In genomic region chr15:46304320-46304719, GRCh38 we compare ENCODE assay signal across 10 cellular contexts.
DNase-seq lines count a peak whose midpoint lies in the region; ATAC-seq and TF ChIP-seq lines count a peak whose summit lies in the region.
"Had no signal": no experiment of that assay in that cellular context is flagged by ENCODE, and none has a peak within 500 bp of the region (broad histone marks: within the 10 kb centered on the region; RNA-seq: fewer than 3 reads in every experiment).

No MANE protein-coding gene starts in this region.

- no TSS peak for BruUV-seq in A673 (replicated peaks; lab: Mats Ljungman, UMichigan)

- no peak overlapping the region for H2AFZ ChIP-seq in OCI-LY1 (ENCODE audit: low read length)

- H3K9me2 ChIP-seq in OCI-LY1 (ENCODE audit: low read depth, low read length), result no peaks in the 10 kb centered on the region

- peak; percentile 89 for TF ChIP-seq CTCF in A673 (conservative IDR thresholded peaks at IDR 0.05; ENCODE audit: low read depth, low read length)
- TF ChIP-seq CTCF in OCI-LY1 (IDR thresholded peaks at IDR 0.05; ENCODE audit: low read length), result peak; percentile 79
- peak; percentile 27 for TF ChIP-seq CTCF in epithelial cell of esophagus (IDR thresholded peaks at IDR 0.05; ENCODE audit: insufficient read depth, low read depth, low read length, missing control alignments)
- no peak for TF ChIP-seq CTCF in suprapubic skin (IDR thresholded peaks at IDR 0.05)

- H3K4me1 ChIP-seq in A673 (ENCODE audit: insufficient read depth, low read length, poor library complexity, severe bottlenecking) (no peaks in the 10 kb centered on the region), OCI-LY1 (ENCODE audit: insufficient read depth, low read length, severe bottlenecking) (no peaks in the 10 kb centered on the region), suprapubic skin (no peaks in the 10 kb centered on the region)

- no peaks in the 10 kb centered on the region for H3K79me2 ChIP-seq in OCI-LY1 (ENCODE audit: insufficient read depth, low read length)

- no peak overlapping the region for H3K27ac ChIP-seq in A673 (ENCODE audit: low read depth, low read length, poor library complexity, severe bottlenecking)
- no peak overlapping the region for H3K27ac ChIP-seq in OCI-LY1 (ENCODE audit: low read depth, low read length, poor library complexity, severe bottlenecking)
- no peak overlapping the region for H3K27ac ChIP-seq in suprapubic skin

- no peaks in the 10 kb centered on the region for H3F3A ChIP-seq in OCI-LY1 (ENCODE audit: insufficient read depth, low read length)

- whole genome bisulfite sequencing in suprapubic skin, result 81% methylated on average over 4 of the region's 4 CpGs

- no peak for ATAC-seq in GM21360 (IDR thresholded peaks at IDR 0.05; ENCODE audit: unreplicated experiment)
- ATAC-seq: left ventricle myocardium superior had no signal

- no peak overlapping the region for H3K4me2 ChIP-seq in OCI-LY1 (ENCODE audit: low read length)

- H3K36me3 ChIP-seq in A673 (ENCODE audit: insufficient read depth, low read length, poor library complexity, severe bottlenecking), result no peaks in the 10 kb centered on the region
- no peaks in the 10 kb centered on the region for H3K36me3 ChIP-seq in OCI-LY1 (ENCODE audit: insufficient read depth, low read length)
- no peaks in the 10 kb centered on the region for H3K36me3 ChIP-seq in suprapubic skin

- DNase-seq in A673 (ENCODE audit: low spot score) (peak; percentile 55), EH (ENCODE audit: low read depth) (peak; percentile 7), epithelial cell of esophagus (ENCODE audit: low read depth) (peak; percentile 2), DMS153 treated with DMSO at 0.1 percent for 48 hours (lab: John Stamatoyannopoulos, UW; ENCODE audit: unreplicated experiment) (no peak), suprapubic skin (ENCODE audit: low spot score in 2 of 2) (no peak)
- DNase-seq in central memory CD4-positive, alpha-beta T cell, result no peak
- DNase-seq: caudate nucleus, left ventricle myocardium superior had no signal

- H3K27me3 ChIP-seq in A673 (replicated peaks; ENCODE audit: insufficient read depth, low read depth, low read length, poor library complexity) (no peaks in the 10 kb centered on the region), OCI-LY1 (ENCODE audit: insufficient read depth, low read length) (no peaks in the 10 kb centered on the region), suprapubic skin (peaks cover 3% of the 10 kb centered on the region)

- H3K9me3 ChIP-seq in A673 (ENCODE audit: low read depth, low read length, poor library complexity, severe bottlenecking) (no peaks in the 10 kb centered on the region), OCI-LY1 (ENCODE audit: low read length) (no peaks in the 10 kb centered on the region), suprapubic skin (no peaks in the 10 kb centered on the region)

- H3K9ac ChIP-seq in OCI-LY1 (ENCODE audit: low read length), result no peak overlapping the region

- TF ChIP-seq EP300 in suprapubic skin (IDR thresholded peaks at IDR 0.05), result no peak

- no peak for TF ChIP-seq POLR2A in suprapubic skin (IDR thresholded peaks at IDR 0.05)

- no peak overlapping the region for H3K4me3 ChIP-seq in A673 (ENCODE audit: low read depth, low read length, poor library complexity, severe bottlenecking)
- H3K4me3 ChIP-seq in OCI-LY1 (ENCODE audit: low read depth, low read length, poor library complexity, severe bottlenecking), result no peak overlapping the region
- no peak overlapping the region for H3K4me3 ChIP-seq in epithelial cell of esophagus (ENCODE audit: low read length)
- H3K4me3 ChIP-seq in suprapubic skin, result no peak overlapping the region

- H4K20me1 ChIP-seq in OCI-LY1 (ENCODE audit: insufficient read depth, low read length), result no peaks in the 10 kb centered on the region

- CTCF ChIA-PET in A673 (lab: Charles Lee), result no interaction called here

- POLR2A ChIA-PET in A673 (lab: Charles Lee; ENCODE audit: low non-redundant PET), result no interaction called here

- intact Hi-C loops in A673 (cut with micrococcal nuclease; ENCODE audit: unreplicated experiment), result loop anchor here (5.0 kb wide), 2 partner anchors 212 to 597 kb away; no protein-coding TSS in a partner anchor

Comparison
In these comparisons a context has a peak if more than half of its experiments do, and no peak if none do; other contexts are left out.
1. DNase-seq: peak in A673 (single experiment), EH (single experiment) and epithelial cell of esophagus (single experiment); none in central memory CD4-positive, alpha-beta T cell (single experiment), DMS153 treated with DMSO at 0.1 percent for 48 hours (single experiment) and suprapubic skin (0 of 2).
2. CTCF ChIP-seq: peak in A673 (single experiment), OCI-LY1 (single experiment) and epithelial cell of esophagus (single experiment); none in suprapubic skin (0 of 2).